Comparison of ENCODE assay signal across 2 cellular contexts in genomic region chr4:17851921-17852320, GRCh38.
A peak's percentile ranks its signal among the peaks of the same experiment; 100 is the strongest.
TF ChIP-seq lines count a peak whose summit lies in the region.

No MANE protein-coding gene starts in this region.

TF ChIP-seq in HepG2, 621 proteins besides CTCF, POLR2A, EP300 and RAD21:
- TF ChIP-seq ZSCAN12 (CRISPR knock-in tag; IDR thresholded peaks at IDR 0.05) (no peak), ZNF20 (CRISPR knock-in tag; IDR thresholded peaks at IDR 0.05) (no peak), ZNF7 (CRISPR knock-in tag; IDR thresholded peaks at IDR 0.05) (no peak), ZBTB26 (CRISPR knock-in tag; IDR thresholded peaks at IDR 0.05; ENCODE audit: borderline replicate concordance) (no peak), BCL6 (CRISPR knock-in tag; IDR thresholded peaks at IDR 0.05) (no peak), KLF15 (CRISPR knock-in tag; IDR thresholded peaks at IDR 0.05; ENCODE audit: borderline replicate concordance) (no peak), ARID2 (CRISPR knock-in tag; IDR thresholded peaks at IDR 0.05; ENCODE audit: borderline replicate concordance) (no peak), MXD1 (CRISPR knock-in tag; IDR thresholded peaks at IDR 0.05) (no peak), ZNF225 (CRISPR knock-in tag; IDR thresholded peaks at IDR 0.05) (no peak), MAFK (conservative IDR thresholded peaks at IDR 0.05 in 1 of 2, IDR thresholded peaks at IDR 0.05 in 1 of 2; ENCODE audit: low read length in 2 of 2) (peak; percentile 59 to 79; a peak in 3 of 4 replicates), MAFF (IDR thresholded peaks at IDR 0.05; ENCODE audit: low read depth, low read length) (peak; percentile 77), GTF2F1 (IDR thresholded peaks at IDR 0.05; ENCODE audit: low read length) (no peak), HNF1B (CRISPR knock-in tag; IDR thresholded peaks at IDR 0.05) (no peak), ZNF121 (CRISPR knock-in tag; IDR thresholded peaks at IDR 0.05) (no peak)
TF ChIP-seq in HepG2: peak in this region for 2.

TF ChIP-seq in K562, 482 proteins besides CTCF, POLR2A, EP300 and RAD21:
- TF ChIP-seq BHLHE40 (IDR thresholded peaks at IDR 0.05; ENCODE audit: low read length), result no peak
- peak; percentile 47; the same call in 1 of the 2 replicates for TF ChIP-seq C11orf30 (IDR thresholded peaks at IDR 0.05; ENCODE audit: low read depth)
- TF ChIP-seq MAFG (tag; conservative IDR thresholded peaks at IDR 0.05), result 0 out of 2 replicates have a peak, but pooled peaks have one; percentile 17
- TF ChIP-seq MAFF (IDR thresholded peaks at IDR 0.05; ENCODE audit: low read length), result peak; percentile 35; the same call in 1 of the 2 replicates
- no peak for TF ChIP-seq ARID2 (IDR thresholded peaks at IDR 0.05)
- TF ChIP-seq TCF7L2 (IDR thresholded peaks at IDR 0.05; ENCODE audit: low read depth, low read length), result no peak
- no peak for TF ChIP-seq MECOM (CRISPR knock-in tag; IDR thresholded peaks at IDR 0.05)
- peak; percentile 73 for TF ChIP-seq ZNF316 (IDR thresholded peaks at IDR 0.05)
